11 cellular contexts compared by ENCODE assay signal in the genomic region with DNA sequence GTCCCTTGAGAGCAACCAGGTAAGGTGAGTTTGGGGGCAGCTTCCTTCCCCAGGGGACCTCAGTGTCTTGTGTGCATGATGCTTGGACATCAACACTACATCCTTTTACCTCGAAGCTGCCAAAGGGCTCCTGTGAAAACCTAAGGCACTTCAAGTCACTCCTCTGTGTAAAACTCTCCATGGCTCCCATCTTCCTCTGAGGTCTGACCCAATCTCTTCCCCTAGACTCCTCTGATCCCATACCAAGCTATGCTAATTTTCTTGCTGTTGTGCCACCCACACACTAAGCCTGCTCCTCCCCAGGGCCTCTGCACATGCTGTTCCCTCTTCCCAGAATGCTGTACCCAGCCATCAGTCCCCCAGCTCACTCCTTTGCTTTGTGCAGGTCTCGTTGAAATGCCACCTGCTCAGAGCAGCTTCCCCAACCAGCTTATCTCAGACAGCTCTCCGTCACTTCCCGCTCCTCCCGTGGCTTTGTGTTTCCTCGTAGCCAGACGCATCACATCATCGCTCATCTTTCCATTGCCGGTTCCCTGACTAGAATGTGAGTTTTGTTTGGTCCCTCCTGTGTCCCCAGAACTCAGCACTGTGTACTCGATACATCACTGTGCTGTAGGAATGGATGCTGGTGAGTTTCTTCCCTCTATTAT.
A peak's percentile ranks its signal among the peaks of the same experiment; 100 is the strongest.
DNase-seq lines count a peak whose midpoint lies in the region; ATAC-seq and TF ChIP-seq lines count a peak whose summit lies in the region.
"Had no signal": no experiment of that assay in that cellular context is flagged by ENCODE, and none has a peak within 500 bp of the region (broad histone marks: within the 10 kb centered on the region; RNA-seq: fewer than 3 reads in every experiment).

No MANE protein-coding gene starts in this region.

- no peak overlapping the region for H3K27ac Mint-ChIP-seq in CD4-positive, alpha-beta T cell
- H3K27ac Mint-ChIP-seq: activated T-helper 1 cell treated with anti-CD3 and anti-CD28 coated beads, Interleukin-12 subunit alpha, Interleukin-12 subunit beta, Interleukin-2, Interleukin-4 antibody, amounts not matched to agents 30 ng/mL and 10 ng/mL and 1 ng/mL, durations not matched to agents 14 hours and 24 hours and 36 hours had no signal

- H3K4me1 Mint-ChIP-seq in CD4-positive, alpha-beta T cell (ENCODE audit: low read depth), result peaks cover 13% of the 10 kb centered on the region

- H3K9ac ChIP-seq in skeletal muscle tissue (ENCODE audit: low read depth in 1 of 3, low read length in 3 of 3), result no peak overlapping the region

- intact Hi-C loops in heart right ventricle (cut with DNase I), result loop anchor here in 2 of 10 donors (10.0 kb wide), 1 partner anchor 232 kb away; the partner anchor contains the start of gene CFAP20 (in 2 of the 2)
- intact Hi-C loops in CD4-positive, alpha-beta T cell (cut with DNase I, micrococcal nuclease), result no loop called here

- H3K4me3 ChIP-seq in heart right ventricle (peak overlapping the region in 1 of 10 donors; percentile 38), skeletal muscle tissue (ENCODE audit: low read length in 3 of 3) (no peak overlapping the region)
- H3K4me3 ChIP-seq: smooth muscle cell had no signal

- H3K36me3 Mint-ChIP-seq in CD4-positive, alpha-beta T cell (ENCODE audit: low read depth), result no peaks in the 10 kb centered on the region

- POLR2A ChIA-PET in CD4-positive, alpha-beta T cell (lab: Charles Lee), result no interaction called here

- no peaks in the 10 kb centered on the region for H3K9me3 Mint-ChIP-seq in CD4-positive, alpha-beta T cell
- H3K9me3 Mint-ChIP-seq: activated T-helper 1 cell treated with anti-CD3 and anti-CD28 coated beads, Interleukin-12 subunit alpha, Interleukin-12 subunit beta, Interleukin-2, Interleukin-4 antibody, amounts not matched to agents 30 ng/mL and 10 ng/mL and 1 ng/mL, durations not matched to agents 14 hours and 24 hours and 36 hours had no signal

- WGBS in heart right ventricle, 2 donors, result 32 to 38% methylated on average over 10 of the region's 10 CpGs

- H3K27ac ChIP-seq in heart right ventricle (peak overlapping the region in 1 of 10 donors; percentile 90), skeletal muscle tissue (ENCODE audit: low read depth, low read length) (peak overlapping the region; percentile 52)
- H3K27ac ChIP-seq in CD4-positive, alpha-beta T cell (ENCODE audit: low read depth, low read length), result no peak overlapping the region

- no peak for TF ChIP-seq CTCF in heart right ventricle (IDR thresholded peaks at IDR 0.05)
- TF ChIP-seq CTCF in CD4-positive, alpha-beta T cell (IDR thresholded peaks at IDR 0.05), result no peak

- CTCF ChIA-PET in CD4-positive, alpha-beta T cell (lab: Charles Lee), result no interaction called here

- peak in 6 of 8 donors; percentile 12 to 32 (median 24) for ATAC-seq in heart right ventricle
- no peak for ATAC-seq in CD4-positive, alpha-beta T cell (ENCODE audit: poor library complexity)
- ATAC-seq in HG02678 (IDR thresholded peaks at IDR 0.05; ENCODE audit: unreplicated experiment), result no peak

- H3K9me3 ChIP-seq in heart right ventricle (no peaks in the 10 kb centered on the region), skeletal muscle tissue (ENCODE audit: control insufficient read depth in 3 of 3, low read length in 3 of 3) (no peaks in the 10 kb centered on the region)
- no peaks in the 10 kb centered on the region for H3K9me3 ChIP-seq in CD4-positive, alpha-beta T cell (ENCODE audit: control insufficient read depth, low read length)
- H3K9me3 ChIP-seq: heart left ventricle had no signal

- H3K27me3 Mint-ChIP-seq in CD4-positive, alpha-beta T cell, result peaks cover 43% of the 10 kb centered on the region

- peaks cover 0 to 69% (median 0%) of the 10 kb centered on the region in 9 donors for H3K4me1 ChIP-seq in heart right ventricle
- peaks cover 2 to 5% (median 4%) of the 10 kb centered on the region in 3 donors for H3K4me1 ChIP-seq in skeletal muscle tissue (ENCODE audit: control insufficient read depth in 3 of 3, insufficient read depth in 3 of 3, low read length in 3 of 3)

- no peak overlapping the region for H3K4me3 Mint-ChIP-seq in CD4-positive, alpha-beta T cell
- H3K4me3 Mint-ChIP-seq: activated T-helper 1 cell treated with anti-CD3 and anti-CD28 coated beads, Interleukin-12 subunit alpha, Interleukin-12 subunit beta, Interleukin-2, Interleukin-4 antibody, amounts not matched to agents 30 ng/mL and 10 ng/mL and 1 ng/mL, durations not matched to agents 14 hours and 24 hours and 36 hours had no signal

- peak; percentile 13 for DNase-seq in LHCN-M2 (ENCODE audit: low read depth)
- DNase-seq in UCSD-AML1 (lab: John Stamatoyannopoulos, UW; ENCODE audit: unreplicated experiment), result peak; percentile 36
- no peak for DNase-seq in heart right ventricle
- no peak for DNase-seq in SIG-M5 (lab: John Stamatoyannopoulos, UW)
- no peak for DNase-seq in NCI-H2227 (lab: John Stamatoyannopoulos, UW; ENCODE audit: unreplicated experiment)
- DNase-seq in CD4-positive, alpha-beta T cell, result no peak
- DNase-seq: heart left ventricle had no signal

- H3K36me3 ChIP-seq in heart right ventricle (no peaks in the 10 kb centered on the region), skeletal muscle tissue (ENCODE audit: control insufficient read depth in 3 of 3, insufficient read depth in 3 of 3, low read length in 3 of 3) (no peaks in the 10 kb centered on the region)
- H3K36me3 ChIP-seq: heart left ventricle had no signal

- H3K27me3 ChIP-seq in heart right ventricle (peaks cover 0 to 5% (median 0%) of the 10 kb centered on the region in 7 donors), skeletal muscle tissue (ENCODE audit: control insufficient read depth in 3 of 3, insufficient read depth in 3 of 3, low read length in 3 of 3) (peaks cover 2 to 9% (median 4%) of the 10 kb centered on the region in 3 donors)
- H3K27me3 ChIP-seq in CD4-positive, alpha-beta T cell (ENCODE audit: control insufficient read depth, insufficient read depth, low read length), result peaks cover 6% of the 10 kb centered on the region
- H3K27me3 ChIP-seq: heart left ventricle had no signal

Comparison
In these comparisons a context has a peak if more than half of its experiments do, and no peak if none do; other contexts are left out.
1. DNase-seq: peak in LHCN-M2 (single experiment) and UCSD-AML1 (single experiment); none in heart right ventricle (0 of 2), SIG-M5 (single experiment), NCI-H2227 (single experiment) and CD4-positive, alpha-beta T cell (0 of 10).
2. ATAC-seq: peak in heart right ventricle (6 of 8); none in CD4-positive, alpha-beta T cell (single experiment) and HG02678 (single experiment).